Comparison of ENCODE assay signal across 8 cellular contexts in the genomic region with DNA sequence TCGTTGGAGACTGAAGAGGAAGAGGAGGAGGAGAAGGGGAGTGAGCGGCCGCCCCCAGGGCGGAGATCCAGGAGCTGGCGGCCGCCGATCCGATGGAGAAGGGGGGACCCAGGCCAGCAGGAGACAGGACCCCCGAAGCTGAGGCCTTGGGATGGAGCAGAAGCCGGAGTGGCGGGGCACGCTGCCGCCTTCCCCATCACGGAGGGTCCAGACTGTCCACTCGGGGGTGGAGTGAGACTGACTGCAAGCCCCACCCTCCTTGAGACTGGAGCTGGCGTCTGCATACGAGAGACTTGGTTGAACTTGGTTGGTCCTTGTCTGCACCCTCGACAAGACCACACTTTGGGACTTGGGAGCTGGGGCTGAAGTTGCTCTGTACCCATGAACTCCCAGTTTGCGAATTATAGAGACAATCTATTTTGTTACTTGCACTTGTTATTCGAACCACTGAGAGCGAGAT. TPM values are rescaled to one million over a fixed set of nuclear protein-coding genes. Genes with fewer than 3 reads are reported as not detected.
DNase-seq lines count a peak whose midpoint lies in the region; ATAC-seq, FAIRE-seq and TF ChIP-seq lines count a peak whose summit lies in the region.

No MANE protein-coding gene starts in this region.

- TF ChIP-seq POLR2A in A549 (IDR thresholded peaks at IDR 0.05; ENCODE audit: low read length), result no peak
- TF ChIP-seq POLR2A in prostate gland (IDR thresholded peaks at IDR 0.05), result peak; percentile 23

- POLR2A ChIA-PET in A549 (lab: Yijun Ruan, JAX), result interaction anchor here (0.6 to 5.2 kb wide), 16 partner anchors 17 to 135 kb away, joined by 3 to 211 read pairs (median 4); no protein-coding TSS in a partner anchor

- H3K4me2 ChIP-seq in A549, result peak overlapping the region; percentile 98

- intact Hi-C loops in Right ventricle myocardium superior (cut with DNase I) (loop anchor here (2.0 to 5.0 kb wide), 2 partner anchors 65 to 101 kb away; no protein-coding TSS in a partner anchor), prostate gland (cut with DNase I) (loop anchor here (2.0 to 10.0 kb wide), 2 partner anchors 65 to 267 kb away; a partner anchor contains a TSS)

- H3K27me3 ChIP-seq in prostate gland (replicated peaks; ENCODE audit: insufficient read depth), result no peaks in the 10 kb centered on the region

- no peak for TF ChIP-seq RAD21 in A549 (conservative IDR thresholded peaks at IDR 0.05 in 1 of 2, IDR thresholded peaks at IDR 0.05 in 1 of 2)

- TF ChIP-seq CTCF in A549 (IDR thresholded peaks at IDR 0.05) (no peak), prostate gland (IDR thresholded peaks at IDR 0.05) (no peak)

- peak in 1 of 2 experiments; percentile 63 for DNase-seq in A549 (ENCODE audit: low read depth in 1 of 2, low spot score in 1 of 2)
- DNase-seq in HK-2 (ENCODE audit: unreplicated experiment), result peak; percentile 50
- peak; percentile 12 for DNase-seq in activated effector memory CD4-positive, alpha-beta T cell treated with Interleukin-2 at 50 U/mL for 16 hours
- DNase-seq in Right ventricle myocardium superior, result peak; percentile 54
- DNase-seq in prostate gland (ENCODE audit: low spot score), result peak; percentile 36
- no peak for DNase-seq in DMS 273 (lab: John Stamatoyannopoulos, UW; ENCODE audit: unreplicated experiment)

- CTCF ChIA-PET in A549 (lab: Yijun Ruan, JAX), result interaction anchor here (0.6 to 10.5 kb wide), 11 partner anchors 12 to 159 kb away, joined by 3 to 156 read pairs (median 4); no protein-coding TSS in a partner anchor

- H3K4me1 ChIP-seq in A549 (peaks cover 9% of the 10 kb centered on the region), prostate gland (replicated peaks) (no peaks in the 10 kb centered on the region)

- H3K27ac ChIP-seq in A549 (peak overlapping the region; percentile 93 to 99), prostate gland (peak overlapping the region; percentile 96 to 99)

- H3K9me3 ChIP-seq in A549 (no peaks in the 10 kb centered on the region), prostate gland (no peaks in the 10 kb centered on the region)

- peak overlapping the region; percentile 95 for H3K4me3 ChIP-seq in A549
- peak overlapping the region; percentile 89 for H3K4me3 ChIP-seq in prostate gland

- no peak for TF ChIP-seq EP300 in A549 (IDR thresholded peaks at IDR 0.05)

- no peak for FAIRE-seq in A549 (lab: Jason Lieb, UNC)

- peak in 1 of 2 experiments; percentile 7; a peak in 2 of 6 replicates for ATAC-seq in A549
- no peak for ATAC-seq in Right ventricle myocardium superior (ENCODE audit: poor library complexity)
- ATAC-seq in GM19035 (IDR thresholded peaks at IDR 0.05; ENCODE audit: unreplicated experiment), result no peak
- ATAC-seq in HG03280 (IDR thresholded peaks at IDR 0.05; ENCODE audit: unreplicated experiment), result no peak

- H3K36me3 ChIP-seq in prostate gland, result no peaks in the 10 kb centered on the region

- WGBS in A549 (ENCODE audit: missing lambda C conversion rate), result 5% methylated on average over 14 of the region's 21 CpGs
- 26% methylated on average over 21 of the region's 21 CpGs for WGBS in prostate gland

TF ChIP-seq in A549, 52 proteins besides CTCF, POLR2A, EP300 and RAD21:
- TF ChIP-seq EHMT2 (IDR thresholded peaks at IDR 0.05; ENCODE audit: low read depth) (no peak), MAZ (IDR thresholded peaks at IDR 0.05; ENCODE audit: borderline replicate concordance, low read depth, low read length) (no peak)

RNA-seq across cellular contexts. Expression of a gene that starts 1.8 kb away (rescaled TPM):
- polyA plus RNA-seq in A549 (2011; rRNA removed) (65.3 and 72.5 TPM in 2 replicates), A549 (2017; fragmentation: RNase III; extraction: RNeasy Plus Mini Kit Qiagen cat#74134 plus additional on column Dnase treatment) (38.6 to 42.4 TPM (median 39.9 TPM) in 3 replicates)
- polyA plus RNA-seq in A549 (2012; cell fraction: cytosol; rRNA removed), result 120 and 125 TPM in 2 replicates
- 193 and 205 TPM in 2 replicates for polyA plus RNA-seq in A549 (2012; cell fraction: nucleus; rRNA removed)
- polyA minus RNA-seq in A549 (2011; rRNA and poly(A)+ RNA removed), result 42.7 and 50.1 TPM in 2 replicates
- total RNA-seq in Right ventricle myocardium superior (42.1 TPM), prostate gland (10 to 100 TPM; 90.7 to 94.6 TPM)

RNA-seq across cellular contexts. Expression of a gene that starts 21.0 kb away (rescaled TPM):
- 53.5 and 54.6 TPM in 2 replicates for polyA plus RNA-seq in A549 (2011; rRNA removed)
- polyA plus RNA-seq in A549 (2012; cell fraction: cytosol; rRNA removed), result 96.0 and 132 TPM in 2 replicates
- 167 and 168 TPM in 2 replicates for polyA plus RNA-seq in A549 (2012; cell fraction: nucleus; rRNA removed)
- 93.6 to 105 TPM (median 97.7 TPM) in 3 replicates for polyA plus RNA-seq in A549 (2017; fragmentation: RNase III; extraction: RNeasy Plus Mini Kit Qiagen cat#74134 plus additional on column Dnase treatment)
- 53.1 and 60.5 TPM in 2 replicates for polyA minus RNA-seq in A549 (2011; rRNA and poly(A)+ RNA removed)
- 13.9 TPM for total RNA-seq in Right ventricle myocardium superior
- 10 to 100 TPM; 28.5 to 39.1 TPM for total RNA-seq in prostate gland

RNA-seq across cellular contexts. Expression of a gene that starts 50.4 kb away (rescaled TPM):
- polyA plus RNA-seq in A549 (2011; rRNA removed) (23.9 and 24.7 TPM in 2 replicates), A549 (2017; fragmentation: RNase III; extraction: RNeasy Plus Mini Kit Qiagen cat#74134 plus additional on column Dnase treatment) (73.6 to 85.7 TPM (median 81.2 TPM) in 3 replicates)
- polyA plus RNA-seq in A549 (2012; cell fraction: cytosol; rRNA removed), result 128 and 159 TPM in 2 replicates
- 95.9 and 129 TPM in 2 replicates for polyA plus RNA-seq in A549 (2012; cell fraction: nucleus; rRNA removed)
- polyA minus RNA-seq in A549 (2011; rRNA and poly(A)+ RNA removed), result 5.7 and 9.2 TPM in 2 replicates
- total RNA-seq in Right ventricle myocardium superior (96.6 TPM), prostate gland (10 to 100 TPM; 52.0 to 52.3 TPM)
